ENCODE assay signal across 14 cellular contexts in the genomic region with DNA sequence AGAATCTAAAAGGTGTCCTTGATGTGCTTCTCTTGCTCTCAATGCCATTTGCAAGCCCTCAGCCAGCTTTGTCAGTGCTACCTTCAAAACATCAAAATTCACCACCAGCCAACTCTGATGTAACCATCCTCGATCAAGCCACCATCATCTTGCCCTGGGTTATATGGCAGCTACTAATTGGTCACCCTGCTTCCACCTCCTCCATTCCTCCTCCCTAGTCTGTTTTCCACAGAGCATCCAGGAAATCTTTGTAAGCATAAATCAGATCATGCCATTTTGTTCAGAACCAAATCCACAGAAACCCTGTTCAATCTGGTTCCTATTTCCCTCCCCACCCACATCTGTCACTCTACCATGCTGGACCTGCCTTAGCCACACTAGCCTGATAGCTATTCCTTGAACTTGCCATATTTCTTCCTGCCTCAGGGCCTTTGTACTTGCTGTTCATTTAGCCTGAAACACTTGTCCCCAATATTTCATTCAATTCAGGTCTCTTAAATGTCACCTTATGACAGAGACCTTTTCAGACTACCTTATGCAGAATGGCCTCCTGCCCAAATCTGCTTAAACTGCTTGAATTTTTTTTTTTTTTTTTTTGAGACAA. TPM values are rescaled to one million over a fixed set of nuclear protein-coding genes. Genes with fewer than 3 reads are reported as not detected.
DNase-seq lines count a peak whose midpoint lies in the region; ATAC-seq and TF ChIP-seq lines count a peak whose summit lies in the region.
"Had no signal": no experiment of that assay in that cellular context is flagged by ENCODE, and none has a peak within 500 bp of the region (broad histone marks: within the 10 kb centered on the region; RNA-seq: fewer than 3 reads in every experiment).

No MANE protein-coding gene starts in this region.

- H3K4me1 ChIP-seq in vagina = peaks cover 29% of the 10 kb centered on the region

- no peaks in the 10 kb centered on the region for H3K27me3 Mint-ChIP-seq in stimulated activated naive CD8-positive, alpha-beta T cell treated with anti-CD3 and anti-CD28 coated beads, Interleukin-15, Interleukin-2, amounts not matched to agents 100 ng/mL and 50 ng/mL, for 24 hours
- no peaks in the 10 kb centered on the region for H3K27me3 Mint-ChIP-seq in activated naive CD8-positive, alpha-beta T cell treated with anti-CD3 and anti-CD28 coated beads, Interleukin-2, amount 50 U/mL, for 24 hours
- peaks cover 4% of the 10 kb centered on the region for H3K27me3 Mint-ChIP-seq in nephron (ENCODE audit: low read depth)

- no peak for TF ChIP-seq POLR2A in vagina (IDR thresholded peaks at IDR 0.05)

- no peaks in the 10 kb centered on the region for H3K9me3 ChIP-seq in vagina
- H3K9me3 ChIP-seq: left lung, pancreas had no signal

- TF ChIP-seq CTCF in nephron (IDR thresholded peaks at IDR 0.05; ENCODE audit: unreplicated experiment in 3 of 3) (no peak), vagina (IDR thresholded peaks at IDR 0.05) (no peak)

- peaks cover 16% of the 10 kb centered on the region for H3K36me3 Mint-ChIP-seq in stimulated activated naive CD8-positive, alpha-beta T cell treated with anti-CD3 and anti-CD28 coated beads, Interleukin-15, Interleukin-2, amounts not matched to agents 100 ng/mL and 50 ng/mL, for 24 hours (ENCODE audit: low read depth)
- peaks cover 12% of the 10 kb centered on the region for H3K36me3 Mint-ChIP-seq in activated naive CD8-positive, alpha-beta T cell treated with anti-CD3 and anti-CD28 coated beads, Interleukin-2, amount 50 U/mL, for 24 hours (ENCODE audit: low read depth)
- no peaks in the 10 kb centered on the region for H3K36me3 Mint-ChIP-seq in nephron (ENCODE audit: low read depth)

- peaks cover 50% of the 10 kb centered on the region for H3K4me1 Mint-ChIP-seq in stimulated activated naive CD8-positive, alpha-beta T cell treated with anti-CD3 and anti-CD28 coated beads, Interleukin-15, Interleukin-2, amounts not matched to agents 100 ng/mL and 50 ng/mL, for 24 hours (ENCODE audit: low read depth)
- H3K4me1 Mint-ChIP-seq in activated naive CD8-positive, alpha-beta T cell treated with anti-CD3 and anti-CD28 coated beads, Interleukin-2, amount 50 U/mL, for 24 hours = peaks cover 48% of the 10 kb centered on the region
- H3K4me1 Mint-ChIP-seq in nephron = peaks cover 52% of the 10 kb centered on the region

- H3K36me3 ChIP-seq in vagina = no peaks in the 10 kb centered on the region
- H3K36me3 ChIP-seq: left lung, pancreas had no signal

- H3K27ac Mint-ChIP-seq in stimulated activated naive CD8-positive, alpha-beta T cell treated with anti-CD3 and anti-CD28 coated beads, Interleukin-15, Interleukin-2, amounts not matched to agents 100 ng/mL and 50 ng/mL, for 24 hours = peak overlapping the region; percentile 98
- peak overlapping the region; percentile 57 for H3K27ac Mint-ChIP-seq in activated naive CD8-positive, alpha-beta T cell treated with anti-CD3 and anti-CD28 coated beads, Interleukin-2, amount 50 U/mL, for 24 hours
- H3K27ac Mint-ChIP-seq in nephron = peak overlapping the region; percentile 56 to 73 (median 62)

- peak overlapping the region; percentile 91 for H3K4me3 Mint-ChIP-seq in stimulated activated naive CD8-positive, alpha-beta T cell treated with anti-CD3 and anti-CD28 coated beads, Interleukin-15, Interleukin-2, amounts not matched to agents 100 ng/mL and 50 ng/mL, for 24 hours
- H3K4me3 Mint-ChIP-seq in activated naive CD8-positive, alpha-beta T cell treated with anti-CD3 and anti-CD28 coated beads, Interleukin-2, amount 50 U/mL, for 24 hours = peak overlapping the region; percentile 89
- H3K4me3 Mint-ChIP-seq in nephron = peak overlapping the region; percentile 63 to 91 (median 80)

- no peak for ATAC-seq in stimulated activated naive CD8-positive, alpha-beta T cell treated with anti-CD3 and anti-CD28 coated beads, Interleukin-15, Interleukin-2, amounts not matched to agents 100 U/mL and 50 U/mL, for 24 hours
- no peak for ATAC-seq in activated naive CD8-positive, alpha-beta T cell treated with anti-CD3 and anti-CD28 coated beads, Interleukin-2, amount 50 U/mL, for 24 hours
- no peak for ATAC-seq in HG03159 (IDR thresholded peaks at IDR 0.05; ENCODE audit: unreplicated experiment)
- ATAC-seq: left lung, pancreas had no signal

- intact Hi-C loops in vagina (cut with DNase I) = no loop called here

- H3K4me3 ChIP-seq in vagina = no peak overlapping the region
- H3K4me3 ChIP-seq: pancreas had no signal

- H3K27me3 ChIP-seq in vagina = no peaks in the 10 kb centered on the region
- H3K27me3 ChIP-seq: left lung, pancreas had no signal

- DNase-seq in stimulated activated naive CD8-positive, alpha-beta T cell treated with anti-CD3 and anti-CD28 coated beads, Interleukin-15, Interleukin-2, amounts not matched to agents 100 U/mL and 50 U/mL, for 24 hours = no peak
- no peak for DNase-seq in activated naive CD8-positive, alpha-beta T cell treated with anti-CD3 and anti-CD28 coated beads, Interleukin-2, amount 50 U/mL, for 24 hours
- DNase-seq in vagina (ENCODE audit: extremely low spot score in 2 of 2) (peak; percentile 52 to 85), pons (ENCODE audit: low spot score) (no peak), SK-N-DZ (ENCODE audit: low spot score) (no peak)
- DNase-seq: head of caudate nucleus; left lung; NCI-H2171; pancreas; stimulated activated CD4-positive, alpha-beta T cell treated with anti-CD3 and anti-CD28 coated beads, Interleukin-2, amount 100 ng/mL, for 24 hours; stimulated activated naive CD4-positive, alpha-beta T cell had no signal

- H3K9me3 Mint-ChIP-seq in stimulated activated naive CD8-positive, alpha-beta T cell treated with anti-CD3 and anti-CD28 coated beads, Interleukin-15, Interleukin-2, amounts not matched to agents 100 ng/mL and 50 ng/mL, for 24 hours = no peaks in the 10 kb centered on the region
- no peaks in the 10 kb centered on the region for H3K9me3 Mint-ChIP-seq in activated naive CD8-positive, alpha-beta T cell treated with anti-CD3 and anti-CD28 coated beads, Interleukin-2, amount 50 U/mL, for 24 hours
- no peaks in the 10 kb centered on the region for H3K9me3 Mint-ChIP-seq in nephron

- H3K27ac ChIP-seq in vagina = peak overlapping the region; percentile 97

RNA-seq across cellular contexts. Expression of a gene that starts 1.9 kb away (rescaled TPM):
- total RNA-seq in vagina = 85.2 TPM
- 2.3 and 2.7 TPM in 2 replicates for polyA plus RNA-seq in SK-N-DZ (2014; cell fraction: cytosol; rRNA removed)
- 1.3 and 2.3 TPM in 2 replicates for polyA plus RNA-seq in SK-N-DZ (2014; cell fraction: nucleus; rRNA removed)

Comparison
In these comparisons a context has a peak if more than half of its experiments do, and no peak if none do; other contexts are left out.
1. DNase-seq: peak in vagina (2 of 2); none in stimulated activated naive CD8-positive, alpha-beta T cell treated with anti-CD3 and anti-CD28 coated beads, Interleukin-15, Interleukin-2, amounts not matched to agents 100 U/mL and 50 U/mL, for 24 hours (single experiment), activated naive CD8-positive, alpha-beta T cell treated with anti-CD3 and anti-CD28 coated beads, Interleukin-2, amount 50 U/mL, for 24 hours (single experiment), pons (single experiment) and SK-N-DZ (single experiment).
2. Peak in every context shown above with its lines, with median percentiles within 50 percentile points of each other: H3K27ac Mint-ChIP-seq and H3K4me3 Mint-ChIP-seq.